1 cellular context compared by ENCODE assay signal in the genomic region with DNA sequence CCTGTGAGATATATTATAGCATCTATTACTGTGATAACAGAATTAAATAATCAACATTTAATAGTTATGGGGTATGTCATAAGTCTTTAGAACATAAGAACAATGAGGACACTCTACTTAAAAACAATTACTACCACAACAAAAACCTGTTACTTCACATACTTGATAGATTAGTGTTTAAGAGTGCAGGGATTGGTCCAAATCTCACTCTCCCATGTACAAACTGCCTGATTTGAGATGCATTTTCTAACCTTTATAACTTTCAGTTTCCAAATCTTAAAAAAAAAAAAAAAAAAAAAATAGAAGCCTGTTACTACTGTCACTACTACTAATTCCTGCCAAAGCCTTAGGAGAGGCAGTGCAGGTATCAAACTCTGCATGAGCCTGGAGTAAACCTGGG.
TF ChIP-seq lines count a peak whose summit lies in the region.

No MANE protein-coding gene starts in this region.

TF ChIP-seq in IMR-90, 13 proteins besides CTCF, POLR2A, EP300 and RAD21:
- TF ChIP-seq RFX5 (IDR thresholded peaks at IDR 0.05; ENCODE audit: low read depth, low read length) (no peak), NFE2L2 (IDR thresholded peaks at IDR 0.05; ENCODE audit: low read depth, low read length) (no peak), CEBPB (IDR thresholded peaks at IDR 0.05; ENCODE audit: low read depth, low read length) (no peak), RCOR1 (IDR thresholded peaks at IDR 0.05; ENCODE audit: insufficient replicate concordance, low read length) (no peak), CHD1 (IDR thresholded peaks at IDR 0.05; ENCODE audit: low read depth, low read length) (no peak), BHLHE40 (IDR thresholded peaks at IDR 0.05; ENCODE audit: low read depth, low read length) (no peak), MAZ (IDR thresholded peaks at IDR 0.05; ENCODE audit: borderline replicate concordance, low read depth, low read length) (no peak), FOS (IDR thresholded peaks at IDR 0.05; ENCODE audit: low read depth, low read length) (no peak), MXI1 (IDR thresholded peaks at IDR 0.05; ENCODE audit: borderline replicate concordance, low read depth, low read length) (no peak)
- TF ChIP-seq, protein P1, sequence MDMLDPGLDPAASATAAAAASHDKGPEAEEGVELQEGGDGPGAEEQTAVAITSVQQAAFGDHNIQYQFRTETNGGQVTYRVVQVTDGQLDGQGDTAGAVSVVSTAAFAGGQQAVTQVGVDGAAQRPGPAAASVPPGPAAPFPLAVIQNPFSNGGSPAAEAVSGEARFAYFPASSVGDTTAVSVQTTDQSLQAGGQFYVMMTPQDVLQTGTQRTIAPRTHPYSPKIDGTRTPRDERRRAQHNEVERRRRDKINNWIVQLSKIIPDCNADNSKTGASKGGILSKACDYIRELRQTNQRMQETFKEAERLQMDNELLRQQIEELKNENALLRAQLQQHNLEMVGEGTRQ (IDR thresholded peaks at IDR 0.05; ENCODE audit: low read depth, low read length): no peak
- TF ChIP-seq, protein P2, sequence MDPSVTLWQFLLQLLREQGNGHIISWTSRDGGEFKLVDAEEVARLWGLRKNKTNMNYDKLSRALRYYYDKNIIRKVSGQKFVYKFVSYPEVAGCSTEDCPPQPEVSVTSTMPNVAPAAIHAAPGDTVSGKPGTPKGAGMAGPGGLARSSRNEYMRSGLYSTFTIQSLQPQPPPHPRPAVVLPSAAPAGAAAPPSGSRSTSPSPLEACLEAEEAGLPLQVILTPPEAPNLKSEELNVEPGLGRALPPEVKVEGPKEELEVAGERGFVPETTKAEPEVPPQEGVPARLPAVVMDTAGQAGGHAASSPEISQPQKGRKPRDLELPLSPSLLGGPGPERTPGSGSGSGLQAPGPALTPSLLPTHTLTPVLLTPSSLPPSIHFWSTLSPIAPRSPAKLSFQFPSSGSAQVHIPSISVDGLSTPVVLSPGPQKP (IDR thresholded peaks at IDR 0.05; ENCODE audit: borderline replicate concordance, low read depth, low read length): no peak
